10 cellular contexts compared by ENCODE assay signal in genomic region chr14:93105362-93105761, GRCh38. TPM values are rescaled to one million over a fixed set of nuclear protein-coding genes. Genes with fewer than 3 reads are reported as not detected.
A peak's percentile ranks its signal among the peaks of the same experiment; 100 is the strongest.
DNase-seq lines count a peak whose midpoint lies in the region; ATAC-seq and TF ChIP-seq lines count a peak whose summit lies in the region.
"Had no signal": no experiment of that assay in that cellular context is flagged by ENCODE, and none has a peak within 500 bp of the region (broad histone marks: within the 10 kb centered on the region; RNA-seq: fewer than 3 reads in every experiment).

No MANE protein-coding gene starts in this region.

- H3K27me3 ChIP-seq in adrenal gland (no peaks in the 10 kb centered on the region), left lung (no peaks in the 10 kb centered on the region)
- H3K27me3 ChIP-seq: cardiac muscle cell had no signal

- no peak overlapping the region for H3K4me3 ChIP-seq in AG09309 (ENCODE audit: control insufficient read depth, low read depth, low read length)
- no peak overlapping the region for H3K4me3 ChIP-seq in adrenal gland
- H3K4me3 ChIP-seq in left lung, result no peak overlapping the region
- H3K4me3 ChIP-seq: cardiac muscle cell had no signal

- no peaks in the 10 kb centered on the region for H3K9me3 Mint-ChIP-seq in IgD-negative memory B cell

- intact Hi-C loops in adrenal gland (cut with DNase I) (loop anchor here in 1 of 2 donors (10.0 kb wide), 1 partner anchor 151 kb away; no protein-coding TSS in a partner anchor), left lung (cut with DNase I) (no loop called here)

- H3K27ac Mint-ChIP-seq in IgD-negative memory B cell, result peak overlapping the region in 2 of 3 donors; percentile 90

- H3K36me3 ChIP-seq in adrenal gland (replicated peaks in 1 of 2) (no peaks in the 10 kb centered on the region), left lung (no peaks in the 10 kb centered on the region)
- H3K36me3 ChIP-seq: cardiac muscle cell had no signal

- H3K9me3 ChIP-seq in adrenal gland (replicated peaks in 1 of 3) (no peaks in the 10 kb centered on the region), left lung (no peaks in the 10 kb centered on the region)

- TF ChIP-seq CTCF in AG09309 (IDR thresholded peaks at IDR 0.05; ENCODE audit: control insufficient read depth, insufficient read depth, low read depth, low read length, missing control alignments) (no peak), adrenal gland (IDR thresholded peaks at IDR 0.05) (no peak), left lung (IDR thresholded peaks at IDR 0.05) (no peak)

- no peak for TF ChIP-seq POLR2A in adrenal gland (IDR thresholded peaks at IDR 0.05)

- H3K4me1 ChIP-seq in adrenal gland (replicated peaks in 1 of 2) (peaks cover 0 to 30% of the 10 kb centered on the region in 2 donors), left lung (peaks cover 4 to 73% of the 10 kb centered on the region in 2 donors)

- ATAC-seq in left lung (peak; percentile 43), GM19452 (IDR thresholded peaks at IDR 0.05; ENCODE audit: unreplicated experiment) (no peak), HG03571 (IDR thresholded peaks at IDR 0.05; ENCODE audit: unreplicated experiment) (no peak)

- H3K4me1 Mint-ChIP-seq in IgD-negative memory B cell, result peaks cover 39 to 52% (median 40%) of the 10 kb centered on the region in 3 donors

- peak overlapping the region in 1 of 4 donors; percentile 83 for H3K4me3 Mint-ChIP-seq in IgD-negative memory B cell

- H3K36me3 Mint-ChIP-seq in IgD-negative memory B cell, result no peaks in the 10 kb centered on the region

- H3K27me3 Mint-ChIP-seq in IgD-negative memory B cell, result no peaks in the 10 kb centered on the region

- 64 to 79% (median 75%) methylated on average over 7 of the region's 7 CpGs for WGBS in adrenal gland, 4 donors

- peak; percentile 39 for DNase-seq in AG09309 (ENCODE audit: low read depth)
- DNase-seq in adrenal gland, result peak in 6 of 7 donors; percentile 38 to 68 (median 44)
- peak; percentile 87 to 91 for DNase-seq in left lung
- no peak for DNase-seq in NCI-H2029 treated with DMSO at 0.1 percent for 48 hours (lab: John Stamatoyannopoulos, UW)
- no peak for DNase-seq in GM19240 (ENCODE audit: insufficient read length, low spot score)
- DNase-seq: DMS 273 treated with DMSO at 0.1 percent for 48 hours had no signal

- H3K27ac ChIP-seq in adrenal gland (no peak overlapping the region), left lung (peak overlapping the region in 1 of 2 donors; percentile 81)
- H3K27ac ChIP-seq: cardiac muscle cell had no signal

RNA-seq across cellular contexts. Expression of gene ITPK1, which starts 10.4 kb away (rescaled TPM):
- polyA plus RNA-seq in IgD-negative memory B cell (43.1 TPM), adrenal gland (100 to 1,000 TPM in 1 of 3 donors, 10 to 100 TPM in 2; 31.9 to 148 (median 40.2) TPM)
- total RNA-seq in adrenal gland (100 to 1,000 TPM in 1 of 8 donors, 10 to 100 TPM in 7; 43.3 to 182 (median 51.9) TPM), left lung (100 to 1,000 TPM in 1 of 2 donors, 10 to 100 TPM in 1; 65.6 to 108 TPM)

Comparison
In these comparisons a context has a peak if more than half of its experiments do, and no peak if none do; other contexts are left out.
1. DNase-seq: peak in AG09309 (single experiment), adrenal gland (6 of 7) and left lung (2 of 2); none in NCI-H2029 treated with DMSO at 0.1 percent for 48 hours (single experiment) and GM19240 (single experiment).